Comparison of ENCODE assay signal across 21 cellular contexts in the genomic region with DNA sequence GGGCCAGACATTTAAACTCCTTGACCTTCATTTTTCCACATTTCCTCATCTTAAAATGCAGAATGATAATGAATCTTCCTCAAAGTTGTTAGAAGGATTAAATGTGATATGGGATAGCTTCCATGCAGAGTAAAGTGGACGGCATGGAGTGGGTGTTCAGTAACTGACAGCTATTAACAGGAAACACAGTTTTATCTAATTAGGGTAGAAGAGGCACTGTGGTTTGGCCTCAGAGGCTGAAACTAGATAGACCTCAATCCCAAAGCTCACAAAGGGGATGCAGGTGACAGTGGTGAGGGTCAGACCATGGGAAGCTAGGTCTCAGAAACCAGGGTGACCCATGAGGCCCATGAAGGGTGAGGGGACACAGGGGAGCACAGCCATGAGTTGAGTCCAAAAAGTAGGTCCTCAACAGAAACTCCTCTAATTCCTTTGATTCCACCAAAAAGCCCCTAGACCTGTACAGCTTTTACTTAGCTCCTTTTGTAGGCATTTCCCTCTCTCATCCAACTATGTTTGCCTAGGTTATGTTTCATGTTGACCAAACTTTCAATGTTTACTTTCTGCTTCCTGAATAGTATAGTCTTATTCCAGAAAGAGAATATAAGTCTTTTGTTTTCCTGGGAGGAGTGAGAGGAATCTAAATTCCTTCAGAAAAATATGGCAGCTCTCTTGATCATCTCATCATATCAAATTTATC. TPM values are rescaled to one million over a fixed set of nuclear protein-coding genes. Genes with fewer than 3 reads are reported as not detected.
A peak's percentile ranks its signal among the peaks of the same experiment; 100 is the strongest.
DNase-seq lines count a peak whose midpoint lies in the region; ATAC-seq and TF ChIP-seq lines count a peak whose summit lies in the region.
"Had no signal": no experiment of that assay in that cellular context is flagged by ENCODE, and none has a peak within 500 bp of the region (broad histone marks: within the 10 kb centered on the region; RNA-seq: fewer than 3 reads in every experiment).

No MANE protein-coding gene starts in this region.

- no peak overlapping the region for H3K18ac ChIP-seq in mesendoderm (ENCODE audit: low read length)

- no peak for TF ChIP-seq EP300 in ovary (IDR thresholded peaks at IDR 0.05)

- DNase-seq in mesendoderm (no peak), ovary (no peak), NOMO-1 treated with dmso at 0.1 percent for 144 hours (lab: John Stamatoyannopoulos, UW; ENCODE audit: unreplicated experiment) (no peak), NCI-H2029 (lab: John Stamatoyannopoulos, UW) (no peak)
- DNase-seq: activated CD8-positive, alpha-beta T cell treated with anti-CD3 and anti-CD28 coated beads for 36 hours; activated naive CD8-positive, alpha-beta T cell treated with anti-CD3 and anti-CD28 coated beads, Interleukin-2, amount 50 U/mL, for 24 hours; activated T-cell treated with anti-CD3 and anti-CD28 coated beads, Interleukin-2, amount 50 U/mL, for 72 hours; dermis blood vessel endothelial cell; HFFc6; lower lobe of right lung; MG63; naive B cell; NCI-H2029 treated with DMSO at 0.1 percent for 48 hours; NCI-H69 had no signal

- H3K4me1 ChIP-seq in mesendoderm (ENCODE audit: control insufficient read depth, low read depth, low read length) = no peaks in the 10 kb centered on the region
- H3K4me1 ChIP-seq in ovary (ENCODE audit: insufficient read depth) = no peaks in the 10 kb centered on the region
- H3K4me1 ChIP-seq: lower lobe of right lung had no signal

- H3K27ac ChIP-seq in mesendoderm (ENCODE audit: low read depth, low read length) (no peak overlapping the region), ovary (no peak overlapping the region)
- H3K27ac ChIP-seq: epithelial cell of prostate, lower lobe of right lung, skin epidermis had no signal

- H3K23ac ChIP-seq in mesendoderm (ENCODE audit: low read length) = no peak overlapping the region

- no peak overlapping the region for H2AK5ac ChIP-seq in mesendoderm (ENCODE audit: low read length)

- H3K79me2 ChIP-seq in mesendoderm (ENCODE audit: control insufficient read depth, insufficient read depth, low read length) = no peaks in the 10 kb centered on the region

- no peak for TF ChIP-seq CTCF in ovary (IDR thresholded peaks at IDR 0.05)

- TF ChIP-seq POLR2A in ovary (IDR thresholded peaks at IDR 0.05) = no peak

- H3K79me1 ChIP-seq in mesendoderm (ENCODE audit: low read length) = no peaks in the 10 kb centered on the region

- H3K9me3 ChIP-seq in ovary = no peaks in the 10 kb centered on the region
- H3K9me3 ChIP-seq: lower lobe of right lung, MG63 had no signal

- H3K4me3 ChIP-seq in mesendoderm (ENCODE audit: low read length) (no peak overlapping the region), ovary (no peak overlapping the region)
- H3K4me3 ChIP-seq: lower lobe of right lung, MG63, skin epidermis had no signal

- H3K56ac ChIP-seq in mesendoderm (ENCODE audit: low read length) = no peak overlapping the region

- no peak overlapping the region for H3K4me2 ChIP-seq in mesendoderm (ENCODE audit: low read length)

- H3K36me3 ChIP-seq in mesendoderm (ENCODE audit: control insufficient read depth, insufficient read depth, low read length) (no peaks in the 10 kb centered on the region), ovary (no peaks in the 10 kb centered on the region)
- H3K36me3 ChIP-seq: lower lobe of right lung, MG63 had no signal

- peak overlapping the region; percentile 76 for H4K8ac ChIP-seq in mesendoderm (ENCODE audit: low read depth, low read length)

- no peak overlapping the region for H2BK15ac ChIP-seq in mesendoderm (replicated peaks; ENCODE audit: low read depth)

- no peaks in the 10 kb centered on the region for H3K27me3 ChIP-seq in mesendoderm (ENCODE audit: insufficient read depth, low read length, poor library complexity)
- no peaks in the 10 kb centered on the region for H3K27me3 ChIP-seq in ovary
- H3K27me3 ChIP-seq: MG63 had no signal

- intact Hi-C loops in ovary (cut with DNase I) = loop anchor here in 2 of 4 donors (10.0 kb wide), 2 partner anchors 79 to 259 kb away; a partner anchor contains a TSS

- no peak overlapping the region for H3K4ac ChIP-seq in mesendoderm (ENCODE audit: low read depth, low read length)

- no peak overlapping the region for H3K9ac ChIP-seq in mesendoderm (ENCODE audit: low read length)

- WGBS in mesendoderm (ENCODE audit: extremely low coverage, insufficient coverage, low lambda C conversion rate) = no CpG with 5 or more reads among the region's 1 CpG
- 70 to 86% (median 72%) methylated on average over 1 of the region's 1 CpG for WGBS in ovary, 3 donors

- H4K5ac ChIP-seq in mesendoderm (ENCODE audit: low read length) = no peak overlapping the region

- ATAC-seq in GM18858 (IDR thresholded peaks at IDR 0.05; ENCODE audit: unreplicated experiment) (peak; percentile 47), GM21737 (IDR thresholded peaks at IDR 0.05; ENCODE audit: unreplicated experiment) (peak; percentile 58), HG03469 (IDR thresholded peaks at IDR 0.05; ENCODE audit: unreplicated experiment) (peak; percentile 69)
- ATAC-seq: activated CD8-positive, alpha-beta T cell treated with anti-CD3 and anti-CD28 coated beads for 36 hours; activated naive CD8-positive, alpha-beta T cell treated with anti-CD3 and anti-CD28 coated beads, Interleukin-2, amount 50 U/mL, for 24 hours; activated T-cell treated with anti-CD3 and anti-CD28 coated beads, Interleukin-2, amount 50 U/mL, for 72 hours; lower lobe of right lung; SK-N-SH treated with all-trans-retinoic acid at 6 μM for 48 hours had no signal

- H2BK5ac ChIP-seq in mesendoderm (ENCODE audit: low read length) = no peak overlapping the region

- H2BK120ac ChIP-seq in mesendoderm (ENCODE audit: low read depth, low read length) = no peak overlapping the region

RNA-seq across cellular contexts. Expression of a gene that starts 27.9 kb away (rescaled TPM):
- polyA plus RNA-seq in mesendoderm (2013, experiment 1 of 2) = 39.5 TPM
- polyA plus RNA-seq in mesendoderm (2013, experiment 2 of 2) = 39.3 TPM
- 1 to 10 TPM in 2 of 7 donors, under 1 TPM in 3, not detected in 2; 0.52 to 4.3 (median 0.79) TPM for total RNA-seq in ovary
- under 1 TPM; 0.07 to 0.53 TPM for polyA plus RNA-seq in ovary
- total RNA-seq: bronchial epithelial cell had no signal
